19 cellular contexts compared by ENCODE assay signal in genomic region chr15:38260077-38260476, GRCh38. TPM values are rescaled to one million over a fixed set of nuclear protein-coding genes. Genes with fewer than 3 reads are reported as not detected.
A peak's percentile ranks its signal among the peaks of the same experiment; 100 is the strongest.
DNase-seq lines count a peak whose midpoint lies in the region; ATAC-seq and TF ChIP-seq lines count a peak whose summit lies in the region.
"Had no signal": no experiment of that assay in that cellular context is flagged by ENCODE, and none has a peak within 500 bp of the region (broad histone marks: within the 10 kb centered on the region; RNA-seq: fewer than 3 reads in every experiment).

No MANE protein-coding gene starts in this region.

- H3K4me2 ChIP-seq in GM23248 (ENCODE audit: unreplicated experiment) (no peak overlapping the region), smooth muscle cell (peak overlapping the region; percentile 1)

- no peak overlapping the region for H3K9ac ChIP-seq in GM23248
- H3K9ac ChIP-seq in iPS-20b (ENCODE audit: low read depth, low read length), result no peak overlapping the region
- H3K9ac ChIP-seq in smooth muscle cell (ENCODE audit: low read depth), result no peak overlapping the region

- DNase-seq in GM23248 (peak; percentile 38), amniotic epithelial cell (ENCODE audit: low read depth) (peak; percentile 60), smooth muscle cell (lab: John Stamatoyannopoulos, UW; ENCODE audit: unreplicated experiment) (no peak), NK-92 (lab: John Stamatoyannopoulos, UW; ENCODE audit: unreplicated experiment) (no peak), NCI-H510A (lab: John Stamatoyannopoulos, UW) (no peak)
- DNase-seq: body of pancreas, dorsolateral prefrontal cortex, esophagus squamous epithelium, hippocampal formation, lower lobe of right lung, NCI-H1436, nephron progenitor cell, retina, Right ventricle myocardium superior, T-helper 17 cell had no signal

- H3K4me3 ChIP-seq in GM23248 (no peak overlapping the region), iPS-20b (ENCODE audit: low read length) (0 out of 2 replicates have a peak overlapping the region, but pooled peaks have one; percentile 1), smooth muscle cell (no peak overlapping the region)
- H3K4me3 ChIP-seq: body of pancreas, esophagus squamous epithelium, lower lobe of right lung had no signal

- no peaks in the 10 kb centered on the region for H3K9me3 ChIP-seq in GM23248 (ENCODE audit: low read depth)
- H3K9me3 ChIP-seq in iPS-20b (ENCODE audit: insufficient read depth, low read depth, low read length), result no peaks in the 10 kb centered on the region
- H3K9me3 ChIP-seq in smooth muscle cell (replicated peaks; ENCODE audit: low read depth), result no peaks in the 10 kb centered on the region
- H3K9me3 ChIP-seq: body of pancreas, esophagus squamous epithelium, lower lobe of right lung had no signal

- no peak overlapping the region for H3K27ac ChIP-seq in GM23248
- H3K27ac ChIP-seq in iPS-20b (ENCODE audit: low read length), result no peak overlapping the region
- no peak overlapping the region for H3K27ac ChIP-seq in smooth muscle cell (ENCODE audit: low read depth)
- H3K27ac ChIP-seq: body of pancreas, esophagus squamous epithelium, HL-60, lower lobe of right lung had no signal

- ATAC-seq in HG03469 (IDR thresholded peaks at IDR 0.05; ENCODE audit: unreplicated experiment), result no peak
- ATAC-seq: activated CD4-positive, CD25-positive, alpha-beta regulatory T cell treated with anti-CD3 and anti-CD28 coated beads, Interleukin-2, amount 50 U/mL, for 24 hours; body of pancreas; lower lobe of right lung; T-helper 17 cell had no signal

- TF ChIP-seq CTCF in smooth muscle cell (IDR thresholded peaks at IDR 0.05; ENCODE audit: borderline replicate concordance, insufficient read depth, poor library complexity, severe bottlenecking), result no peak

- H3K79me2 ChIP-seq in GM23248 (ENCODE audit: insufficient read depth), result peaks cover 100% of the 10 kb centered on the region
- peaks cover 100% of the 10 kb centered on the region for H3K79me2 ChIP-seq in smooth muscle cell (ENCODE audit: low read depth)

- H3K9me2 ChIP-seq in GM23248 (ENCODE audit: insufficient read depth), result no peaks in the 10 kb centered on the region

- no peak overlapping the region for H2AFZ ChIP-seq in GM23248
- no peak overlapping the region for H2AFZ ChIP-seq in smooth muscle cell (ENCODE audit: low read depth)

- peaks cover 14% of the 10 kb centered on the region for H3F3A ChIP-seq in GM23248 (ENCODE audit: insufficient read depth)
- H3F3A ChIP-seq in smooth muscle cell (ENCODE audit: low read depth), result peaks cover 6% of the 10 kb centered on the region

- H3K36me3 ChIP-seq in GM23248 (ENCODE audit: low read depth) (no peaks in the 10 kb centered on the region), iPS-20b (ENCODE audit: insufficient read depth, low read depth, low read length) (no peaks in the 10 kb centered on the region), smooth muscle cell (ENCODE audit: low read depth) (no peaks in the 10 kb centered on the region)
- H3K36me3 ChIP-seq: esophagus squamous epithelium, lower lobe of right lung had no signal

- peaks cover 73% of the 10 kb centered on the region for H3K4me1 ChIP-seq in GM23248 (ENCODE audit: insufficient read depth)
- peaks cover 50% of the 10 kb centered on the region for H3K4me1 ChIP-seq in iPS-20b (ENCODE audit: insufficient read depth, low read length)
- H3K4me1 ChIP-seq in smooth muscle cell (ENCODE audit: low read depth), result peaks cover 59% of the 10 kb centered on the region
- H3K4me1 ChIP-seq: body of pancreas had no signal

- WGBS in GM23248 (ENCODE audit: low coverage in 1 of 2, low lambda C conversion rate in 2 of 2, missing lambda C conversion rate in 2 of 2), 2 experiments, result 70 to 75% methylated on average over 2 of the region's 2 CpGs
- WGBS in smooth muscle cell (ENCODE audit: low lambda C conversion rate), result 59% methylated on average over 2 of the region's 2 CpGs

- H4K20me1 ChIP-seq in GM23248 (ENCODE audit: insufficient read depth), result peaks cover 17% of the 10 kb centered on the region; the same call in 1 of the 2 replicates
- peaks cover 100% of the 10 kb centered on the region for H4K20me1 ChIP-seq in smooth muscle cell (ENCODE audit: low read depth)

- H3K27me3 ChIP-seq in GM23248 (replicated peaks; ENCODE audit: insufficient read depth) (no peaks in the 10 kb centered on the region), iPS-20b (ENCODE audit: insufficient read depth, low read length) (no peaks in the 10 kb centered on the region), smooth muscle cell (ENCODE audit: low read depth) (no peaks in the 10 kb centered on the region)
- H3K27me3 ChIP-seq: body of pancreas, dorsolateral prefrontal cortex, esophagus squamous epithelium had no signal

- in situ Hi-C loops in GM23248 (cut with MboI), result no loop called here

RNA-seq across cellular contexts. Expression of gene SPRED1, which starts 7.4 kb away (rescaled TPM):
- total RNA-seq in GM23248 (2014; rRNA removed; shearing (Covaris generic)), result 33.5 and 34.0 TPM in 2 replicates
- 10.2 and 11.6 TPM in 2 replicates for polyA plus RNA-seq in GM23248 (2016; fragmentation: Nextera tagmentation; extraction: Ambion mirVana)
- 53.0 and 56.5 TPM in 2 replicates for total RNA-seq in smooth muscle cell
- polyA plus RNA-seq in smooth muscle cell, result 15.6 and 22.2 TPM in 2 replicates

Comparison
In these comparisons a context has a peak if more than half of its experiments do, and no peak if none do; other contexts are left out.
1. DNase-seq: peak in GM23248 (single experiment) and amniotic epithelial cell (single experiment); none in smooth muscle cell (single experiment), NK-92 (single experiment) and NCI-H510A (single experiment).